11 cellular contexts compared by ENCODE assay signal in the genomic region with DNA sequence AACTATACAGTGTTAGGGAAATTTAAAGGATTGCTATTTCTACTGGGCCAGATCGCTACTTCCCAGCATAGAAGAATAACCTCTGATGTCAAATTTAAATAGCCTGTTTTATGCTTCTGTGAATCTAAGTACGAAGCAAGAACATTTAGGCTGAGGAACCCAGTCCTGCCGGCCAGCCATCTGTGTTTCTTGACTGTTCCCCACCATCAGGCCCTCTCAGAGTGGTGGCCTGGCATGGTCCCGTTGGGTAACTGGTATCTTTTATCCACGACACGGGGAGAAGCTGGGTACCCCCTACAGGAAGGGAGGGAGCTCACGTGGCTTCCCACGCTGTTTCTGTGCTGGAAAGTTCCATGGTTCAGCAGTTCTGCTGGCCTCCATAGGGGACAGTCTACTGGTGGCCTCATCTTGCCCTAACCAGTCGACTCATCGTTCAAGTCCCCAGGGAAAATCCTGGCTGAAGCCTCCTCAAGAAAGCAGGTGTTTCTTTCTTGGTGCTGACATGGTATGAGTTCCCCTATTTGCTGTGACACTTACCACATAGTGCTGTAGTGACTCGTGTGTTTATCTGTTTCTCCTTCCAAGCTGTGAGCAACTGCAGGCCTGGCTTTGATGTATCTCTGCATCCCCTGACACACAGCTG.
DNase-seq lines count a peak whose midpoint lies in the region; ATAC-seq and TF ChIP-seq lines count a peak whose summit lies in the region.
"Had no signal": no experiment of that assay in that cellular context is flagged by ENCODE, and none has a peak within 500 bp of the region (broad histone marks: within the 10 kb centered on the region; RNA-seq: fewer than 3 reads in every experiment).

No MANE protein-coding gene starts in this region.

- peak overlapping the region; percentile 89 for H3K4me2 ChIP-seq in BLaER1

- H4K20me1 ChIP-seq in BLaER1, result no peaks in the 10 kb centered on the region

- no peak for ATAC-seq in GM18868 (IDR thresholded peaks at IDR 0.05; ENCODE audit: unreplicated experiment)

- H3K4me1 ChIP-seq in BLaER1, result peaks cover 36% of the 10 kb centered on the region
- no peaks in the 10 kb centered on the region for H3K4me1 ChIP-seq in Peyer's patch
- H3K4me1 ChIP-seq: upper lobe of left lung had no signal

- H3K9me3 ChIP-seq in BLaER1 (peaks cover 22% of the 10 kb centered on the region), Peyer's patch (no peaks in the 10 kb centered on the region)

- H3K9ac ChIP-seq in BLaER1, result peak overlapping the region; percentile 73; the same call in 1 of the 2 replicates

- TF ChIP-seq CTCF in GM20000 (IDR thresholded peaks at IDR 0.05; ENCODE audit: extremely low read depth, missing control alignments) (no peak), Peyer's patch (IDR thresholded peaks at IDR 0.05) (no peak)

- peak; percentile 55 for DNase-seq in GM20000 (ENCODE audit: low spot score)
- peak; percentile 28 for DNase-seq in HS-5 (ENCODE audit: low read depth)
- peak; percentile 12 for DNase-seq in fibroblast of the conjunctiva (ENCODE audit: low read depth)
- no peak for DNase-seq in medulla oblongata (ENCODE audit: extremely low spot score)
- DNase-seq in Peyer's patch, result no peak
- DNase-seq in DMS53 (lab: John Stamatoyannopoulos, UW), result no peak
- DNase-seq: activated gamma-delta T cell treated with Interleukin-2 at 50 U/mL for 16 hours, DMS79 treated with DMSO at 0.1 percent for 48 hours, upper lobe of left lung had no signal

- H3K36me3 ChIP-seq in BLaER1 (no peaks in the 10 kb centered on the region), Peyer's patch (no peaks in the 10 kb centered on the region)
- H3K36me3 ChIP-seq: upper lobe of left lung had no signal

- no peak for TF ChIP-seq POLR2A in Peyer's patch (IDR thresholded peaks at IDR 0.05)

- no peaks in the 10 kb centered on the region for H3K27me3 ChIP-seq in BLaER1
- H3K27me3 ChIP-seq in Peyer's patch, result no peaks in the 10 kb centered on the region
- H3K27me3 ChIP-seq: upper lobe of left lung had no signal

- H3K4me3 ChIP-seq in BLaER1 (peak overlapping the region; percentile 35), Peyer's patch (no peak overlapping the region)
- H3K4me3 ChIP-seq: upper lobe of left lung had no signal

- peak overlapping the region; percentile 64 for H3K27ac ChIP-seq in BLaER1
- H3K27ac ChIP-seq in Peyer's patch, result no peak overlapping the region
- H3K27ac ChIP-seq: upper lobe of left lung had no signal

Comparison
In these comparisons a context has a peak if more than half of its experiments do, and no peak if none do; other contexts are left out.
1. DNase-seq: peak in GM20000 (single experiment), HS-5 (single experiment) and fibroblast of the conjunctiva (single experiment); none in medulla oblongata (single experiment), Peyer's patch (0 of 3) and DMS53 (single experiment).